Comparison of ENCODE assay signal across 8 cellular contexts in the genomic region with DNA sequence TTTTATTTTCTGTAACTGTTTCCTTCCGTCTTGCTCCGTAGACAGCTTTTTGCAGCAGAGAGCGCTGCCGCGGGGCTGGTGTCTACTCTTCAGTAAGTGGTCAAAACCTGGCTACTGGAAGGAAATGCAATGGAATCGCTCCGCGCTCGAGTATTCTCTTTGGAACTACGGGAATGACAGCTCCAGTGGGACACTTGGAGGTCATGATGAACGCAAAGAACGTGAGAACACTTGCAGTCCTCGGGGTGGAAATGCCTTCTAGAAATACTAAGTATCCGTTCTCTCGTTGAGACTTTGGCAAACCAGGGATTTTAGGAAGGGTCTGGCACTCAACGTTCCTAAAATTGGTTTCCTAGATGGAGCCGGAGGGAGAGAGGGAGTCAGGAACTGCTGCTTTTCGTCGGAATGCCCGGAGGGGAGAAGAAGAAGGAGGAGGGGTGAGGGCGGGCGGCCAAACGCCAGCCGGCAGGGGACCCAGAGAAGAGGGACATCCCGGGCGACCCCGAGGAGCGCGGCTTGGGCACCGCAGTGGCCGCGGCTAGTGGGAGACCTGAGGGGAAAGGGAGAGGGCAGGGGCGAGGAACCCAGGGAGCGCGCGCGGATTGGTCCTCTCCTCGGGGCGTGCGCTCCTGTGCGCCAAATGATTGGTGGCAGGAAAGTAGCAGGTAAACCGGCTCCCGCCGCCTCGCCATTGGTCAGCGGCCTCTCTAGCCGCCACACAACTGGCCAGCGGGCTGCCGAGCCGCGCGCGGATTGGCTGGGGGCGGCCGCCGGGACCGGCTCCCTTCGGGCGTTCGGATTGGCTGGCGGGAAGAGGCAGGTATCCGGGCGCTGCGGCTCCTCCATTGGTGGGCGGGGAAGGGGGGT. TPM values are rescaled to one million over a fixed set of nuclear protein-coding genes. Genes with fewer than 3 reads are reported as not detected.
DNase-seq lines count a peak whose midpoint lies in the region; ATAC-seq and TF ChIP-seq lines count a peak whose summit lies in the region.

No MANE protein-coding gene starts in this region.

- no peaks in the 10 kb centered on the region for H3K9me3 Mint-ChIP-seq in activated naive CD8-positive, alpha-beta T cell (ENCODE audit: low read depth)
- H3K9me3 Mint-ChIP-seq in glutamatergic neuron (ENCODE audit: unreplicated experiment), result peaks cover 6% of the 10 kb centered on the region

- 0 to 1% methylated on average over 54 to 65 of the region's 65 CpGs for WGBS in testis, 2 donors

- H3K4me1 Mint-ChIP-seq in activated naive CD8-positive, alpha-beta T cell (ENCODE audit: low read depth), result peaks cover 40% of the 10 kb centered on the region
- peaks cover 3% of the 10 kb centered on the region for H3K4me1 Mint-ChIP-seq in glutamatergic neuron (ENCODE audit: low read depth, unreplicated experiment)

- DNase-seq in GDM1 (lab: John Stamatoyannopoulos, UW) (peak; percentile 97), MV-4-11 (lab: John Stamatoyannopoulos, UW) (peak; percentile 93), SK-N-MC (ENCODE audit: low read depth, low spot score) (no peak), glutamatergic neuron (peak; percentile 98), omental fat pad (ENCODE audit: low spot score) (peak; percentile 83), testis (peak; percentile 98)

- H3K9me3 ChIP-seq in HEK293 (ENCODE audit: control insufficient read depth, insufficient read depth, low read depth, low read length) (no peaks in the 10 kb centered on the region), SK-N-MC (ENCODE audit: low read depth, low read length) (no peaks in the 10 kb centered on the region), testis (no peaks in the 10 kb centered on the region)

- H3K4me3 Mint-ChIP-seq in activated naive CD8-positive, alpha-beta T cell, result peak overlapping the region; percentile 98
- peak overlapping the region; percentile 98 for H3K4me3 Mint-ChIP-seq in glutamatergic neuron (ENCODE audit: unreplicated experiment)

- H3K36me3 ChIP-seq in HEK293 (ENCODE audit: control insufficient read depth in 2 of 2, insufficient read depth in 1 of 2, low read length in 2 of 2) (no peaks in the 10 kb centered on the region), SK-N-MC (ENCODE audit: insufficient read depth, low read length) (no peaks in the 10 kb centered on the region), testis (ENCODE audit: low read depth, missing control alignments) (no peaks in the 10 kb centered on the region)

- H3K27ac Mint-ChIP-seq in activated naive CD8-positive, alpha-beta T cell, result peak overlapping the region; percentile 88
- H3K27ac Mint-ChIP-seq in glutamatergic neuron (ENCODE audit: unreplicated experiment), result no peak overlapping the region

- ATAC-seq in omental fat pad (ENCODE audit: low FRiP score), result peak; percentile 97

- H3K36me3 Mint-ChIP-seq in activated naive CD8-positive, alpha-beta T cell, result no peaks in the 10 kb centered on the region
- no peaks in the 10 kb centered on the region for H3K36me3 Mint-ChIP-seq in glutamatergic neuron (ENCODE audit: unreplicated experiment)

- no peaks in the 10 kb centered on the region for H3K27me3 ChIP-seq in testis

- no peak overlapping the region for H3K9ac ChIP-seq in SK-N-MC (ENCODE audit: insufficient read length)

- no peak for TF ChIP-seq CTCF in HEK293 (tag by site-specific recombination; IDR thresholded peaks at IDR 0.05)
- TF ChIP-seq CTCF in glutamatergic neuron (IDR thresholded peaks at IDR 0.05; ENCODE audit: partially characterized antibody, unreplicated experiment), result no peak
- no peak for TF ChIP-seq CTCF in omental fat pad (IDR thresholded peaks at IDR 0.05)
- TF ChIP-seq CTCF in testis (IDR thresholded peaks at IDR 0.05), result peak in 2 of 3 experiments; percentile 27 to 34

- H3K4me1 ChIP-seq in HEK293 (ENCODE audit: control insufficient read depth, insufficient read depth, low read length) (no peaks in the 10 kb centered on the region), testis (peaks cover 4% of the 10 kb centered on the region)

- peak overlapping the region; percentile 77 for H3K4me3 ChIP-seq in HEK293 (ENCODE audit: low read depth, low read length)
- H3K4me3 ChIP-seq in SK-N-MC, result peak overlapping the region; percentile 83
- peak overlapping the region; percentile 96 to 97 for H3K4me3 ChIP-seq in testis

- no peak for TF ChIP-seq POLR2A in testis (IDR thresholded peaks at IDR 0.05)

- CTCF ChIA-PET in HEK293 (lab: Yijun Ruan, JAX), result interaction anchor here (1.7 kb wide), 1 partner anchor 59 kb away, joined by 8 read pairs; no protein-coding TSS in a partner anchor

- POLR2A ChIA-PET in HEK293 (lab: Yijun Ruan, JAX), result no interaction called here

- peaks cover 3% of the 10 kb centered on the region for H3K27me3 Mint-ChIP-seq in activated naive CD8-positive, alpha-beta T cell
- peaks cover 27% of the 10 kb centered on the region for H3K27me3 Mint-ChIP-seq in glutamatergic neuron (ENCODE audit: unreplicated experiment)

- no peak overlapping the region for H3K27ac ChIP-seq in HEK293 (ENCODE audit: extremely low read depth, low read depth, low read length)
- no peak overlapping the region for H3K27ac ChIP-seq in SK-N-MC
- H3K27ac ChIP-seq in testis, result peak overlapping the region; percentile 92 to 96

- intact Hi-C loops in testis (cut with DNase I; ENCODE audit: low total_unique reads), result no loop called here

TF ChIP-seq in HEK293, 187 proteins besides CTCF, POLR2A, EP300 and RAD21 (continues in another document):
- TF ChIP-seq ZNF501 (tag by site-specific recombination; IDR thresholded peaks at IDR 0.05) (peak; percentile 67; the same call in 1 of the 2 replicates), FEZF1 (tag by site-specific recombination; IDR thresholded peaks at IDR 0.05) (peak; percentile 10; the same call in 1 of the 2 replicates), HOXC10 (CRISPR knock-in tag; IDR thresholded peaks at IDR 0.05) (0 out of 2 replicates have a peak, but pooled peaks have one; percentile 61), ZNF366 (tag by site-specific recombination; conservative IDR thresholded peaks at IDR 0.05) (peak; percentile 74), ZNF791 (tag by site-specific recombination; IDR thresholded peaks at IDR 0.05) (no peak), KLF8 (tag by site-specific recombination; IDR thresholded peaks at IDR 0.05) (peak; percentile 74; the same call in 1 of the 2 replicates)
- TF ChIP-seq, protein P1, sequence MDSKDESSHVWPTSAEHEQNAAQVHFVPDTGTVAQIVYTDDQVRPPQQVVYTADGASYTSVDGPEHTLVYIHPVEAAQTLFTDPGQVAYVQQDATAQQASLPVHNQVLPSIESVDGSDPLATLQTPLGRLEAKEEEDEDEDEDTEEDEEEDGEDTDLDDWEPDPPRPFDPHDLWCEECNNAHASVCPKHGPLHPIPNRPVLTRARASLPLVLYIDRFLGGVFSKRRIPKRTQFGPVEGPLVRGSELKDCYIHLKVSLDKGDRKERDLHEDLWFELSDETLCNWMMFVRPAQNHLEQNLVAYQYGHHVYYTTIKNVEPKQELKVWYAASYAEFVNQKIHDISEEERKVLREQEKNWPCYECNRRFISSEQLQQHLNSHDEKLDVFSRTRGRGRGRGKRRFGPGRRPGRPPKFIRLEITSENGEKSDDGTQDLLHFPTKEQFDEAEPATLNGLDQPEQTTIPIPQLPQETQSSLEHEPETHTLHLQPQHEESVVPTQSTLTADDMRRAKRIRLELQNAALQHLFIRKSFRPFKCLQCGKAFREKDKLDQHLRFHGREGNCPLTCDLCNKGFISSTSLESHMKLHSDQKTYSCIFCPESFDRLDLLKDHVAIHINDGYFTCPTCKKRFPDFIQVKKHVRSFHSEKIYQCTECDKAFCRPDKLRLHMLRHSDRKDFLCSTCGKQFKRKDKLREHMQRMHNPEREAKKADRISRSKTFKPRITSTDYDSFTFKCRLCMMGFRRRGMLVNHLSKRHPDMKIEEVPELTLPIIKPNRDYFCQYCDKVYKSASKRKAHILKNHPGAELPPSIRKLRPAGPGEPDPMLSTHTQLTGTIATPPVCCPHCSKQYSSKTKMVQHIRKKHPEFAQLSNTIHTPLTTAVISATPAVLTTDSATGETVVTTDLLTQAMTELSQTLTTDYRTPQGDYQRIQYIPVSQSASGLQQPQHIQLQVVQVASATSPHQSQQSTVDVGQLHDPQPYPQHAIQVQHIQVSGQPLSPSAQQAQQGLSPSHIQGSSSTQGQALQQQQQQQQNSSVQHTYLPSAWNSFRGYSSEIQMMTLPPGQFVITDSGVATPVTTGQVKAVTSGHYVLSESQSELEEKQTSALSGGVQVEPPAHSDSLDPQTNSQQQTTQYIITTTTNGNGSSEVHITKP (tag by site-specific recombination; IDR thresholded peaks at IDR 0.05), result peak; percentile 58
- TF ChIP-seq, protein P2, sequence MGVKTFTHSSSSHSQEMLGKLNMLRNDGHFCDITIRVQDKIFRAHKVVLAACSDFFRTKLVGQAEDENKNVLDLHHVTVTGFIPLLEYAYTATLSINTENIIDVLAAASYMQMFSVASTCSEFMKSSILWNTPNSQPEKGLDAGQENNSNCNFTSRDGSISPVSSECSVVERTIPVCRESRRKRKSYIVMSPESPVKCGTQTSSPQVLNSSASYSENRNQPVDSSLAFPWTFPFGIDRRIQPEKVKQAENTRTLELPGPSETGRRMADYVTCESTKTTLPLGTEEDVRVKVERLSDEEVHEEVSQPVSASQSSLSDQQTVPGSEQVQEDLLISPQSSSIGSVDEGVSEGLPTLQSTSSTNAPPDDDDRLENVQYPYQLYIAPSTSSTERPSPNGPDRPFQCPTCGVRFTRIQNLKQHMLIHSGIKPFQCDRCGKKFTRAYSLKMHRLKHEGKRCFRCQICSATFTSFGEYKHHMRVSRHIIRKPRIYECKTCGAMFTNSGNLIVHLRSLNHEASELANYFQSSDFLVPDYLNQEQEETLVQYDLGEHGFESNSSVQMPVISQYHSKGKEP (tag by site-specific recombination; IDR thresholded peaks at IDR 0.05), result no peak
- TF ChIP-seq, protein P3, sequence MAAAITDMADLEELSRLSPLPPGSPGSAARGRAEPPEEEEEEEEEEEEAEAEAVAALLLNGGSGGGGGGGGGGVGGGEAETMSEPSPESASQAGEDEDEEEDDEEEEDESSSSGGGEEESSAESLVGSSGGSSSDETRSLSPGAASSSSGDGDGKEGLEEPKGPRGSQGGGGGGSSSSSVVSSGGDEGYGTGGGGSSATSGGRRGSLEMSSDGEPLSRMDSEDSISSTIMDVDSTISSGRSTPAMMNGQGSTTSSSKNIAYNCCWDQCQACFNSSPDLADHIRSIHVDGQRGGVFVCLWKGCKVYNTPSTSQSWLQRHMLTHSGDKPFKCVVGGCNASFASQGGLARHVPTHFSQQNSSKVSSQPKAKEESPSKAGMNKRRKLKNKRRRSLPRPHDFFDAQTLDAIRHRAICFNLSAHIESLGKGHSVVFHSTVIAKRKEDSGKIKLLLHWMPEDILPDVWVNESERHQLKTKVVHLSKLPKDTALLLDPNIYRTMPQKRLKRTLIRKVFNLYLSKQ (tag by site-specific recombination; IDR thresholded peaks at IDR 0.05; ENCODE audit: borderline replicate concordance), result no peak

RNA-seq across cellular contexts. Expression of a gene that starts 0.5 kb away (rescaled TPM):
- 8.6 TPM for total RNA-seq in glutamatergic neuron (ENCODE audit: unreplicated experiment)
- 10 to 100 TPM; 52.5 to 60.5 (median 53.9) TPM for total RNA-seq in omental fat pad
- total RNA-seq in testis, result 10 to 100 TPM; 35.7 to 40.3 TPM
- polyA plus RNA-seq in testis (ENCODE audit: insufficient read depth, low read depth, low replicate concordance), result 21.5 TPM

Comparison
In these comparisons a context has a peak if more than half of its experiments do, and no peak if none do; other contexts are left out.
1. H3K27ac ChIP-seq: peak in testis (2 of 2); none in HEK293 (single experiment) and SK-N-MC (single experiment).
2. CTCF ChIP-seq: peak in testis (2 of 3); none in HEK293 (single experiment), glutamatergic neuron (single experiment) and omental fat pad (0 of 3).
3. Peak in every context shown above with its lines, with median percentiles within 50 percentile points of each other: H3K4me3 ChIP-seq.